Comparison of ENCODE assay signal across 18 cellular contexts in the genomic region with DNA sequence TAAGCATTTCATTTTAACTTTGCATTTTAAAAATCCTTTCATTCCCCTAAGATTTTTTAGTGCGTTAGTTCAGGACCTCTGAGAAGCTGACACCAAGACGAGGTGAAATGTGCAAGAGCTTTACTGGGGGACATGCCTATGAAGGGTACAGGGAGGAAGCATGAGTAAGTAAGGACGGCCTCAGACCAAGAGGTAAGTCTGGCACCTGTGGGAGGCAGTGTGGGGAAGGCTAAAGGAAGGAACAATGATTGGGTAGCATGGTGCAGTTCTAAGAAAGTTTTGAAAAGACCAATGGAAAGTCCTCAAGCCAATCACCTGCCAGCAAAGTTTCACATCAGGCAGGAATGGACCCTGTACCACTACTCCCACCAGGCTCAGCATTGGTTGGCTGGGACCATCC.
"Had no signal": no experiment of that assay in that cellular context is flagged by ENCODE, and none has a peak within 500 bp of the region (broad histone marks: within the 10 kb centered on the region; RNA-seq: fewer than 3 reads in every experiment).

No MANE protein-coding gene starts in this region.

- H3K9me3 ChIP-seq: ovary, right atrium auricular region, sigmoid colon, suprapubic skin, thyroid gland, upper lobe of left lung, uterus had no signal

- DNase-seq: effector memory CD8-positive, alpha-beta T cell; erythroblast; kidney glomerular epithelial cell; natural killer cell; nucleus accumbens; ovary; sigmoid colon; stimulated activated CD4-positive, alpha-beta T cell treated with anti-CD3 and anti-CD28 coated beads, Interleukin-2, amount 100 ng/mL, for 24 hours; stimulated activated naive CD8-positive, alpha-beta T cell treated with anti-CD3 and anti-CD28 coated beads, Interleukin-15, Interleukin-2, amounts not matched to agents 100 U/mL and 50 U/mL, for 24 hours; thyroid gland; upper lobe of left lung; uterus had no signal

- H3K36me3 Mint-ChIP-seq: mesothelial cell of epicardium, natural killer cell had no signal

- ATAC-seq: effector memory CD8-positive, alpha-beta T cell; foreskin keratinocyte; natural killer cell; stimulated activated naive CD8-positive, alpha-beta T cell treated with anti-CD3 and anti-CD28 coated beads, Interleukin-15, Interleukin-2, amounts not matched to agents 100 U/mL and 50 U/mL, for 24 hours had no signal

- H3K27me3 Mint-ChIP-seq: effector memory CD8-positive, alpha-beta T cell had no signal

- H3K27ac ChIP-seq: foreskin keratinocyte, ovary, right atrium auricular region, sigmoid colon, skin epidermis, suprapubic skin, thyroid gland, upper lobe of left lung, uterus had no signal

- H3K4me1 Mint-ChIP-seq: natural killer cell, neural crest cell had no signal

- H3K4me3 ChIP-seq: ovary, right atrium auricular region, sigmoid colon, skin epidermis, suprapubic skin, thyroid gland, upper lobe of left lung, uterus had no signal

- H3K27ac Mint-ChIP-seq: effector memory CD8-positive, alpha-beta T cell; mesothelial cell of epicardium; natural killer cell had no signal

- H3K36me3 ChIP-seq: ovary, right atrium auricular region, sigmoid colon, suprapubic skin, thyroid gland, upper lobe of left lung had no signal

- H3K4me1 ChIP-seq: foreskin keratinocyte, right atrium auricular region, sigmoid colon, suprapubic skin, thyroid gland, upper lobe of left lung, uterus had no signal

- H3K9me3 Mint-ChIP-seq: mesothelial cell of epicardium, neural crest cell had no signal

- H3K4me3 Mint-ChIP-seq: effector memory CD8-positive, alpha-beta T cell; mesothelial cell of epicardium; natural killer cell; neural crest cell had no signal

- H3K27me3 ChIP-seq: foreskin keratinocyte, ovary, right atrium auricular region, sigmoid colon, suprapubic skin, thyroid gland, upper lobe of left lung, uterus had no signal
